19 cellular contexts compared by ENCODE assay signal in the genomic region with DNA sequence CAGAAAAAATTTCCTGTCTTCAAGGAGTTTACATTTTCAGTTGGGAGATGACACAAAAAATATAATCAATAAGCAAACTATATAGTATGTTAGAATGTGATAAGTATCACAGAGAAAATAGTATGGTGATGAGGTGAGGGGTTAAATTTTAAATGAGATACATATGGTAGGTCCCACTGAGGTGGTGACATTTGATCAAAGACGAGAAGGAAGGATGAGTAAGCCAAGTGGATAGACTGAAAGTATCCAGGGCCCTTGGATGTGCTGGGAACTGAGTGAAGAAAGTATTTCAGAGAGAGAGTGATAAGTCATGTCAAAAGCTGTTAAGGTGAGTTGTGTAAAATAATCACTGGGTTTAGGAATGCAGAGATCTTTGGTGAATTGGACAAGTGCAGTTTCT. TPM values are rescaled to one million over a fixed set of nuclear protein-coding genes. Genes with fewer than 3 reads are reported as not detected.
"Had no signal": no experiment of that assay in that cellular context is flagged by ENCODE, and none has a peak within 500 bp of the region (broad histone marks: within the 10 kb centered on the region; RNA-seq: fewer than 3 reads in every experiment).

No MANE protein-coding gene starts in this region.

- H3K4me3 ChIP-seq: lower lobe of right lung, right lobe of liver, spleen, thoracic aorta had no signal

- H3K36me3 ChIP-seq: brain microvascular endothelial cell, lower lobe of right lung, right lobe of liver, spleen, thoracic aorta had no signal

- H3K27me3 Mint-ChIP-seq: stimulated activated naive CD8-positive, alpha-beta T cell treated with anti-CD3 and anti-CD28 coated beads, Interleukin-15, amount 100 ng/mL, for 72 hours had no signal

- H3K36me3 Mint-ChIP-seq: activated naive CD8-positive, alpha-beta T cell treated with anti-CD3 and anti-CD28 coated beads for 36 hours; immature natural killer cell; mesothelial cell of epicardium had no signal

- H3K9me3 ChIP-seq: lower lobe of right lung, right lobe of liver, spleen, thoracic aorta had no signal

- H3K4me1 Mint-ChIP-seq: activated CD4-positive, alpha-beta T cell treated with anti-CD3 and anti-CD28 coated beads for 36 hours; activated naive CD8-positive, alpha-beta T cell treated with anti-CD3 and anti-CD28 coated beads for 36 hours; immature natural killer cell; stimulated activated naive CD8-positive, alpha-beta T cell treated with anti-CD3 and anti-CD28 coated beads, Interleukin-15, amount 100 ng/mL, for 72 hours had no signal

- ATAC-seq: activated CD4-positive, alpha-beta T cell treated with anti-CD3 and anti-CD28 coated beads for 36 hours; activated CD8-positive, alpha-beta T cell treated with anti-CD3 and anti-CD28 coated beads for 36 hours; right lobe of liver; stimulated activated naive CD8-positive, alpha-beta T cell treated with anti-CD3 and anti-CD28 coated beads, Interleukin-15, amount 100 ng/mL, for 72 hours had no signal

- H3K27me3 ChIP-seq: brain microvascular endothelial cell, right lobe of liver, spleen had no signal

- H3K4me1 ChIP-seq: right lobe of liver had no signal

- H3K27ac ChIP-seq: brain microvascular endothelial cell, lower lobe of right lung, right lobe of liver, spleen, thoracic aorta had no signal

- H3K27ac Mint-ChIP-seq: activated CD4-positive, alpha-beta T cell treated with anti-CD3 and anti-CD28 coated beads for 36 hours; activated CD8-positive, alpha-beta T cell treated with anti-CD3 and anti-CD28 coated beads for 36 hours; activated naive CD8-positive, alpha-beta T cell treated with anti-CD3 and anti-CD28 coated beads for 36 hours; immature natural killer cell; mesothelial cell of epicardium; stimulated activated naive CD8-positive, alpha-beta T cell treated with anti-CD3 and anti-CD28 coated beads, Interleukin-15, amount 100 ng/mL, for 72 hours; T-helper 1 cell treated with Interleukin-12 subunit alpha and Interleukin-12 subunit beta and Interleukin-4 antibody, amounts not matched to agents 30 μg/mL and 1 μg/mL, for 36 hours had no signal

- H3K9me3 Mint-ChIP-seq: activated CD8-positive, alpha-beta T cell treated with anti-CD3 and anti-CD28 coated beads for 36 hours; activated naive CD8-positive, alpha-beta T cell treated with anti-CD3 and anti-CD28 coated beads for 36 hours; mesothelial cell of epicardium; stimulated activated naive CD8-positive, alpha-beta T cell treated with anti-CD3 and anti-CD28 coated beads, Interleukin-15, amount 100 ng/mL, for 72 hours; T-helper 1 cell treated with Interleukin-12 subunit alpha and Interleukin-12 subunit beta and Interleukin-4 antibody, amounts not matched to agents 30 μg/mL and 1 μg/mL, for 36 hours had no signal

- DNase-seq: activated CD4-positive, alpha-beta T cell treated with anti-CD3 and anti-CD28 coated beads for 36 hours; activated CD8-positive, alpha-beta T cell treated with anti-CD3 and anti-CD28 coated beads for 36 hours; activated gamma-delta T cell; activated naive CD8-positive, alpha-beta T cell treated with anti-CD3 and anti-CD28 coated beads for 36 hours; activated T-cell treated with anti-CD3 and anti-CD28 coated beads, Interleukin-2, amount 50 U/mL, for 48 hours; anterior cingulate cortex; brain microvascular endothelial cell; immature natural killer cell; lower lobe of right lung; posterior cingulate gyrus; right lobe of liver; SIG-M5; spleen; stimulated activated naive CD8-positive, alpha-beta T cell treated with anti-CD3 and anti-CD28 coated beads, Interleukin-15, amount 100 ng/mL, for 72 hours had no signal

- H3K4me3 Mint-ChIP-seq: activated CD4-positive, alpha-beta T cell treated with anti-CD3 and anti-CD28 coated beads for 36 hours; activated CD8-positive, alpha-beta T cell treated with anti-CD3 and anti-CD28 coated beads for 36 hours; activated naive CD8-positive, alpha-beta T cell treated with anti-CD3 and anti-CD28 coated beads for 36 hours; immature natural killer cell; mesothelial cell of epicardium; stimulated activated naive CD8-positive, alpha-beta T cell treated with anti-CD3 and anti-CD28 coated beads, Interleukin-15, amount 100 ng/mL, for 72 hours; T-helper 1 cell treated with Interleukin-12 subunit alpha and Interleukin-12 subunit beta and Interleukin-4 antibody, amounts not matched to agents 30 μg/mL and 1 μg/mL, for 36 hours had no signal

RNA-seq across cellular contexts. Expression of a gene that starts 3.5 kb away (rescaled TPM):
- total RNA-seq: activated CD4-positive, alpha-beta T cell treated with anti-CD3 and anti-CD28 coated beads for 36 hours; activated CD8-positive, alpha-beta T cell treated with anti-CD3 and anti-CD28 coated beads for 36 hours; activated naive CD8-positive, alpha-beta T cell treated with anti-CD3 and anti-CD28 coated beads for 36 hours; lower lobe of right lung; myocyte; right lobe of liver; spleen; thoracic aorta had no signal
- polyA plus RNA-seq: esophagus, immature natural killer cell, spleen had no signal

RNA-seq across cellular contexts. Expression of a gene that starts 57.8 kb away (rescaled TPM):
- total RNA-seq: activated CD4-positive, alpha-beta T cell treated with anti-CD3 and anti-CD28 coated beads for 36 hours; activated CD8-positive, alpha-beta T cell treated with anti-CD3 and anti-CD28 coated beads for 36 hours; activated naive CD8-positive, alpha-beta T cell treated with anti-CD3 and anti-CD28 coated beads for 36 hours; lower lobe of right lung; mesothelial cell of epicardium; myocyte; right lobe of liver; spleen; thoracic aorta had no signal
- polyA plus RNA-seq: immature natural killer cell, spleen had no signal
